ENCODE assay signal across 22 cellular contexts in the genomic region with DNA sequence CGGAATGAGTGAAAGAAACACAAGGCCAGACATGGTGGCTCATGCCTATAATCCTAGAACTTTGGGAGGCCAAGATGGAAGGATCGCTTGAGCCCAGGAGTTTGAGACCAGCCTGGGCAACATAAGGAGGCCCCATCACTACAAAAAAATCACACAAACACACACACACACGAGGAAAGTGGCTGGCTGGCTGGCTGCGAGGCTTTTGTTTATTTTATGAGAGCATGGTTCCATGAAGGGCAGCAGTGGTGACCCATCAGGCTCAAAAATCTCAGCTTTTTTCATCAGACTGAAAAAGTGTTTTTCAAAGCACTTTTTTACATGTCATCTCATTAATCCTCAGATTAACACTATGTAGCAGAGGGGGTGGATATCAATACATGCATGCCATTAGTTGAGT. TPM values are rescaled to one million over a fixed set of nuclear protein-coding genes. Genes with fewer than 3 reads are reported as not detected.
DNase-seq lines count a peak whose midpoint lies in the region; ATAC-seq, FAIRE-seq and TF ChIP-seq lines count a peak whose summit lies in the region.
"Had no signal": no experiment of that assay in that cellular context is flagged by ENCODE, and none has a peak within 500 bp of the region (broad histone marks: within the 10 kb centered on the region; RNA-seq: fewer than 3 reads in every experiment).

No MANE protein-coding gene starts in this region.

- no peak for TF ChIP-seq POLR2A in thyroid gland (IDR thresholded peaks at IDR 0.05)

- TF ChIP-seq CTCF in keratinocyte (optimal IDR thresholded peaks at IDR 0.05 in 1 of 3, IDR thresholded peaks at IDR 0.05 in 1 of 3, conservative IDR thresholded peaks at IDR 0.05 in 1 of 3; ENCODE audit: extremely low read depth in 1 of 3, insufficient read depth in 2 of 3, low read length in 3 of 3) (no peak), thyroid gland (IDR thresholded peaks at IDR 0.05) (no peak)

- H3K27me3 Mint-ChIP-seq in activated CD4-positive, alpha-beta memory T cell treated with anti-CD3 and anti-CD28 coated beads for 36 hours = no peaks in the 10 kb centered on the region
- no peaks in the 10 kb centered on the region for H3K27me3 Mint-ChIP-seq in activated CD4-positive, alpha-beta memory T cell treated with anti-CD3 and anti-CD28 coated beads, Interleukin-2, amount 10 ng/mL, durations not matched to agents 7 days and 5 days
- H3K27me3 Mint-ChIP-seq in activated T-helper 17 cell treated with anti-CD3 and anti-CD28 coated beads, Interleukin-2, amount 50 U/mL, for 72 hours = no peaks in the 10 kb centered on the region

- whole genome bisulfite sequencing in thyroid gland, 2 donors = 58 to 66% methylated on average over 4 of the region's 4 CpGs

- H3K36me3 Mint-ChIP-seq in activated CD4-positive, alpha-beta memory T cell treated with anti-CD3 and anti-CD28 coated beads for 36 hours = peaks cover 91% of the 10 kb centered on the region
- peaks cover 88% of the 10 kb centered on the region for H3K36me3 Mint-ChIP-seq in activated CD4-positive, alpha-beta memory T cell treated with anti-CD3 and anti-CD28 coated beads, Interleukin-2, amount 10 ng/mL, durations not matched to agents 7 days and 5 days (ENCODE audit: low read depth)
- H3K36me3 Mint-ChIP-seq in activated T-helper 17 cell treated with anti-CD3 and anti-CD28 coated beads, Interleukin-2, amount 50 U/mL, for 72 hours (ENCODE audit: low read depth) = peaks cover 100% of the 10 kb centered on the region
- H3K36me3 Mint-ChIP-seq: CD8-positive, alpha-beta memory T cell had no signal

- no peak overlapping the region for H3K4me3 Mint-ChIP-seq in activated CD4-positive, alpha-beta memory T cell treated with anti-CD3 and anti-CD28 coated beads for 36 hours
- no peak overlapping the region for H3K4me3 Mint-ChIP-seq in activated CD4-positive, alpha-beta memory T cell treated with anti-CD3 and anti-CD28 coated beads, Interleukin-2, amount 10 ng/mL, durations not matched to agents 7 days and 5 days
- peak overlapping the region; percentile 15 for H3K4me3 Mint-ChIP-seq in activated T-helper 17 cell treated with anti-CD3 and anti-CD28 coated beads, Interleukin-2, amount 50 U/mL, for 72 hours
- H3K4me3 Mint-ChIP-seq: CD8-positive, alpha-beta memory T cell had no signal

- POLR2A ChIA-PET in activated CD4-positive, alpha-beta memory T cell treated with anti-CD3 and anti-CD28 coated beads for 36 hours (lab: Charles Lee) = no interaction called here
- POLR2A ChIA-PET in activated CD4-positive, alpha-beta memory T cell treated with anti-CD3 and anti-CD28 coated beads, Interleukin-2, amount 10 ng/mL, durations not matched to agents 7 days and 5 days (lab: Charles Lee) = no interaction called here

- peaks cover 23% of the 10 kb centered on the region for H3K4me1 ChIP-seq in keratinocyte (ENCODE audit: control insufficient read depth, extremely low read depth, insufficient read depth, low read length)
- H3K4me1 ChIP-seq in thyroid gland = peaks cover 0 to 12% of the 10 kb centered on the region in 2 donors

- H3K9me3 ChIP-seq in keratinocyte (ENCODE audit: control insufficient read depth, low read depth, low read length) = no peaks in the 10 kb centered on the region
- no peaks in the 10 kb centered on the region for H3K9me3 ChIP-seq in thyroid gland

- peaks cover 20% of the 10 kb centered on the region for H3K79me2 ChIP-seq in keratinocyte (ENCODE audit: control insufficient read depth, insufficient read depth, low read length)

- H3K27ac ChIP-seq in keratinocyte (ENCODE audit: control insufficient read depth, insufficient read depth, low read length) = peak overlapping the region; percentile 8
- peak overlapping the region in 2 of 3 donors; percentile 45 to 60 for H3K27ac ChIP-seq in thyroid gland
- H3K27ac ChIP-seq: C4-2B had no signal

- no peaks in the 10 kb centered on the region for H4K20me1 ChIP-seq in keratinocyte (ENCODE audit: control insufficient read depth, extremely low read depth, insufficient read depth, low read length)

- H3K4me2 ChIP-seq in keratinocyte (ENCODE audit: control insufficient read depth, extremely low read depth, insufficient read depth, low read depth, low read length) = no peak overlapping the region

- ATAC-seq in activated T-helper 17 cell treated with anti-CD3 and anti-CD28 coated beads, Interleukin-2, amount 50 U/mL, for 72 hours (replicated peaks) = no peak
- ATAC-seq in HG02798 (IDR thresholded peaks at IDR 0.05; ENCODE audit: poor library complexity, unreplicated experiment) = no peak
- ATAC-seq: HCT116 had no signal

- H3K4me3 ChIP-seq in keratinocyte (ENCODE audit: control insufficient read depth in 2 of 3, extremely low read depth in 1 of 3, insufficient read depth in 2 of 3, low read depth in 1 of 3, low read length in 3 of 3) (no peak overlapping the region), thyroid gland (replicated peaks in 1 of 3) (no peak overlapping the region)

- H3K27ac Mint-ChIP-seq in activated CD4-positive, alpha-beta memory T cell treated with anti-CD3 and anti-CD28 coated beads for 36 hours = peak overlapping the region; percentile 34
- no peak overlapping the region for H3K27ac Mint-ChIP-seq in activated CD4-positive, alpha-beta memory T cell treated with anti-CD3 and anti-CD28 coated beads, Interleukin-2, amount 10 ng/mL, durations not matched to agents 7 days and 5 days
- H3K27ac Mint-ChIP-seq in activated T-helper 17 cell treated with anti-CD3 and anti-CD28 coated beads, Interleukin-2, amount 50 U/mL, for 72 hours = peak overlapping the region; percentile 61
- H3K27ac Mint-ChIP-seq: CD8-positive, alpha-beta memory T cell had no signal

- dilution Hi-C loops in keratinocyte (cut with MboI; ENCODE audit: extremely low pct_ligation_motif_present, low sequenced_read_pairs) = no loop called here

- no peak for DNase-seq in activated CD4-positive, alpha-beta memory T cell treated with anti-CD3 and anti-CD28 coated beads for 36 hours
- no peak for DNase-seq in activated CD4-positive, alpha-beta memory T cell treated with anti-CD3 and anti-CD28 coated beads, Interleukin-2, amount 10 ng/mL, durations not matched to agents 7 days and 5 days
- DNase-seq in keratinocyte (ENCODE audit: low read depth, low spot score) = no peak
- peak; percentile 52 to 69 for DNase-seq in thyroid gland
- DNase-seq in activated CD8-positive, alpha-beta memory T cell treated with anti-CD3 and anti-CD28 coated beads, Interleukin-2, amount 50 U/mL, for 4 hours = no peak
- DNase-seq: CD8-positive, alpha-beta memory T cell; GDM1; Karpas-422; NCI-H1417; NCI-H1694 treated with DMSO at 0.1 percent for 48 hours; NCI-H2081 treated with DMSO at 0.1 percent for 48 hours; NCI-H446; NCI-H526 treated with DMSO at 0.1 percent for 48 hours; OCI-M1; Right ventricle myocardium superior had no signal

- H3K9ac ChIP-seq in keratinocyte (ENCODE audit: control insufficient read depth, extremely low read depth, insufficient read depth, low read length) = no peak overlapping the region

- CTCF ChIA-PET in activated CD4-positive, alpha-beta memory T cell treated with anti-CD3 and anti-CD28 coated beads for 36 hours (lab: Charles Lee) = interaction anchor here (1.5 kb wide), 1 partner anchor 27 kb away, joined by 3 read pairs; a partner anchor contains a TSS
- CTCF ChIA-PET in activated CD4-positive, alpha-beta memory T cell treated with anti-CD3 and anti-CD28 coated beads, Interleukin-2, amount 10 ng/mL, durations not matched to agents 7 days and 5 days (lab: Charles Lee) = no interaction called here

- H3K4me1 Mint-ChIP-seq in activated CD4-positive, alpha-beta memory T cell treated with anti-CD3 and anti-CD28 coated beads for 36 hours (ENCODE audit: low read depth) = peaks cover 66% of the 10 kb centered on the region
- H3K4me1 Mint-ChIP-seq in activated CD4-positive, alpha-beta memory T cell treated with anti-CD3 and anti-CD28 coated beads, Interleukin-2, amount 10 ng/mL, durations not matched to agents 7 days and 5 days = peaks cover 65% of the 10 kb centered on the region
- H3K4me1 Mint-ChIP-seq in activated T-helper 17 cell treated with anti-CD3 and anti-CD28 coated beads, Interleukin-2, amount 50 U/mL, for 72 hours = peaks cover 64% of the 10 kb centered on the region

- H3K9me1 ChIP-seq in keratinocyte (ENCODE audit: control insufficient read depth, extremely low read depth, insufficient read depth, low read length) = peaks cover 2% of the 10 kb centered on the region

- no peak for FAIRE-seq in keratinocyte (lab: Jason Lieb, UNC)
- FAIRE-seq: A204.1, H1, RCC 7860 had no signal

- no peaks in the 10 kb centered on the region for H3K9me3 Mint-ChIP-seq in activated CD4-positive, alpha-beta memory T cell treated with anti-CD3 and anti-CD28 coated beads for 36 hours
- H3K9me3 Mint-ChIP-seq in activated CD4-positive, alpha-beta memory T cell treated with anti-CD3 and anti-CD28 coated beads, Interleukin-2, amount 10 ng/mL, durations not matched to agents 7 days and 5 days = no peaks in the 10 kb centered on the region
- no peaks in the 10 kb centered on the region for H3K9me3 Mint-ChIP-seq in activated T-helper 17 cell treated with anti-CD3 and anti-CD28 coated beads, Interleukin-2, amount 50 U/mL, for 72 hours
- H3K9me3 Mint-ChIP-seq: CD8-positive, alpha-beta memory T cell had no signal

- H3K36me3 ChIP-seq in keratinocyte (ENCODE audit: control insufficient read depth in 2 of 2, extremely low read depth in 1 of 2, insufficient read depth in 2 of 2, low read length in 2 of 2) (peaks cover 21 to 41% of the 10 kb centered on the region in 2 experiments), thyroid gland (no peaks in the 10 kb centered on the region)

- intact Hi-C loops in activated CD4-positive, alpha-beta memory T cell treated with anti-CD3 and anti-CD28 coated beads for 36 hours (cut with micrococcal nuclease) = no loop called here
- intact Hi-C loops in thyroid gland (cut with DNase I) = no loop called here

- no peak overlapping the region for H2AFZ ChIP-seq in keratinocyte (ENCODE audit: control insufficient read depth, low read length)

- H3K27me3 ChIP-seq in keratinocyte (ENCODE audit: control insufficient read depth, extremely low read depth, insufficient read depth, low read length) = no peaks in the 10 kb centered on the region
- H3K27me3 ChIP-seq in thyroid gland = no peaks in the 10 kb centered on the region

RNA-seq across cellular contexts. Expression of a gene that starts 27.7 kb away (rescaled TPM):
- total RNA-seq in activated CD4-positive, alpha-beta memory T cell treated with anti-CD3 and anti-CD28 coated beads for 36 hours = 100 to 1,000 TPM; 156 TPM
- 10 to 100 TPM; 62.9 to 65.5 TPM for total RNA-seq in activated CD4-positive, alpha-beta memory T cell treated with anti-CD3 and anti-CD28 coated beads, Interleukin-2, amount 10 ng/mL, durations not matched to agents 7 days and 5 days
- total RNA-seq in activated T-helper 17 cell treated with anti-CD3 and anti-CD28 coated beads, Interleukin-2, amount 50 U/mL, for 72 hours = 100 to 1,000 TPM in 1 of 2 donors, 10 to 100 TPM in 1; 70.9 to 182 TPM
- polyA plus RNA-seq in keratinocyte = 29.0 to 94.7 TPM (median 43.3 TPM) in 3 replicates
- polyA plus RNA-seq in keratinocyte (2011; ENCODE audit: low read depth) = 10.2 TPM
- polyA plus RNA-seq in keratinocyte (2011; cell fraction: cytosol; rRNA removed) = 46.2 and 48.7 TPM in 2 replicates
- polyA plus RNA-seq in keratinocyte (2011; cell fraction: nucleus; rRNA removed) = 69.6 and 86.5 TPM in 2 replicates
- 19.7 and 55.7 TPM in 2 replicates for polyA plus RNA-seq in keratinocyte (2012; ENCODE audit: low replicate concordance)
- 39.0 to 158 TPM (median 72.7 TPM) in 3 replicates for polyA minus RNA-seq in keratinocyte
- 38.6 TPM for polyA minus RNA-seq in keratinocyte (2011; cell fraction: cytosol; rRNA and poly(A)+ RNA removed)
- 39.1 and 52.8 TPM in 2 replicates for polyA minus RNA-seq in keratinocyte (2011; cell fraction: nucleus; rRNA and poly(A)+ RNA removed)
- 1 to 10 TPM; 3.5 to 5.2 (median 3.9) TPM for total RNA-seq in thyroid gland

RNA-seq across cellular contexts. Expression of a gene that starts 57.4 kb away (rescaled TPM):
- total RNA-seq in activated CD4-positive, alpha-beta memory T cell treated with anti-CD3 and anti-CD28 coated beads for 36 hours = 100 to 1,000 TPM; 257 to 280 TPM
- total RNA-seq in activated CD4-positive, alpha-beta memory T cell treated with anti-CD3 and anti-CD28 coated beads, Interleukin-2, amount 10 ng/mL, durations not matched to agents 7 days and 5 days = 100 to 1,000 TPM; 315 to 328 TPM
- total RNA-seq in activated T-helper 17 cell treated with anti-CD3 and anti-CD28 coated beads, Interleukin-2, amount 50 U/mL, for 72 hours = 100 to 1,000 TPM; 163 to 471 TPM
- polyA plus RNA-seq in keratinocyte = 15.8 to 32.4 TPM (median 17.0 TPM) in 3 replicates
- polyA plus RNA-seq in keratinocyte (2011; ENCODE audit: low read depth) = 27.9 TPM
- 13.0 and 21.8 TPM in 2 replicates for polyA plus RNA-seq in keratinocyte (2011; cell fraction: cytosol; rRNA removed)
- polyA plus RNA-seq in keratinocyte (2011; cell fraction: nucleus; rRNA removed) = 67.6 and 79.0 TPM in 2 replicates
- 24.3 and 37.1 TPM in 2 replicates for polyA plus RNA-seq in keratinocyte (2012; ENCODE audit: low replicate concordance)
- 13.7 to 55.7 TPM (median 18.8 TPM) in 3 replicates for polyA minus RNA-seq in keratinocyte
- polyA minus RNA-seq in keratinocyte (2011; cell fraction: cytosol; rRNA and poly(A)+ RNA removed) = 32.6 TPM
- 23.3 and 24.6 TPM in 2 replicates for polyA minus RNA-seq in keratinocyte (2011; cell fraction: nucleus; rRNA and poly(A)+ RNA removed)
- 10 to 100 TPM; 44.5 to 61.9 (median 52.6) TPM for total RNA-seq in thyroid gland

Comparison
In these comparisons a context has a peak if more than half of its experiments do, and no peak if none do; other contexts are left out.
1. DNase-seq: peak in thyroid gland (2 of 2); none in activated CD4-positive, alpha-beta memory T cell treated with anti-CD3 and anti-CD28 coated beads for 36 hours (single experiment), activated CD4-positive, alpha-beta memory T cell treated with anti-CD3 and anti-CD28 coated beads, Interleukin-2, amount 10 ng/mL, durations not matched to agents 7 days and 5 days (single experiment), keratinocyte (single experiment) and activated CD8-positive, alpha-beta memory T cell treated with anti-CD3 and anti-CD28 coated beads, Interleukin-2, amount 50 U/mL, for 4 hours (single experiment).
2. RNA of a gene that starts 27.7 kb away (total RNA-seq): 70.9 to 182 TPM in activated T-helper 17 cell treated with anti-CD3 and anti-CD28 coated beads, Interleukin-2, amount 50 U/mL, for 72 hours, 156 TPM in activated CD4-positive, alpha-beta memory T cell treated with anti-CD3 and anti-CD28 coated beads for 36 hours and 62.9 to 65.5 TPM in activated CD4-positive, alpha-beta memory T cell treated with anti-CD3 and anti-CD28 coated beads, Interleukin-2, amount 10 ng/mL, durations not matched to agents 7 days and 5 days; 3.5 to 5.2 TPM in thyroid gland; every median in the first group is over 10 times any median in the second.